ENCODE assay signal across 10 cellular contexts in the genomic region with DNA sequence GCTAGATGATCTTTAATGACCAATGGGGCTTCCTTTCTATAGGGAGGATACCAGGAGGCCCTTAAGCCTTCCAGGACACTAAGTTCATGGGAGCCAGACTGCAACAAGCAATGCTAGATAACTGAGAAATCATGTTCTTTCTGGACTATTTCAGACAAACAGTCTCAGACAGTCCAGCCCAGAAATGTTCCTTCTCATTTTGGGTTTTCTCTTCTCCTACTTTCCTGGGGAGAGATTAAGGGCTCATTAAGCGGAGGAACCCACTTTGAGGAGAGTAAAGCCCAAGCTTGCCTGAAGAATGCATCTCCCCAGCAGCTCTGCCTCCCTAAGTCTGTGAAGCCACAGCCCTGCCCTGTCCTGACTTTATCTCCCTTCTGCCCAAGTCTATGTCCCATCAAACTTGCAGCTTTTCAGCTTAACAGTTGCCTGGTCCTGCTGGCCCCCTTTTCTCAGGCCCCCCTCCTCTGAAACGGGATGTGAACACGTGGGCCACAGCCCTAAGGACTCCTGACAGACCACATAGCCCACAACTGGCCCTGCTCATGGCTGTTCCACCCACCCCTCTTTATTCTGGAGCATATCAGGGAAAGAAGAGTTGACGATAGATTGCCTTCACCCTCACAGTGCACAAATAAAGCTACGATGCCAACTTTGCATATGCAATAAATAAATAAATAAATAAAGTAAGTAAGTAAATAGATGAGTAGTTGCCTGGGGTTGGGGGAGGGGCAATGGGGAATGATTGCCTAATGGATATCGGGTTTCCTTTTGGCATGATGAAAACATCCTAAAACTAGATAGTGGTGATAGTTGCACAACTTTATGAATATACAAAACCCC.
DNase-seq lines count a peak whose midpoint lies in the region; ATAC-seq and TF ChIP-seq lines count a peak whose summit lies in the region.
"Had no signal": no experiment of that assay in that cellular context is flagged by ENCODE, and none has a peak within 500 bp of the region (broad histone marks: within the 10 kb centered on the region; RNA-seq: fewer than 3 reads in every experiment).

No MANE protein-coding gene starts in this region.

- H3K27me3 ChIP-seq in PC-9 (ENCODE audit: insufficient read depth, low read depth) (no peaks in the 10 kb centered on the region), prostate gland (replicated peaks; ENCODE audit: insufficient read depth) (no peaks in the 10 kb centered on the region)

- H3K36me3 ChIP-seq in PC-9 (ENCODE audit: low read depth), result no peaks in the 10 kb centered on the region
- no peaks in the 10 kb centered on the region for H3K36me3 ChIP-seq in prostate gland

- H3K36me3 Mint-ChIP-seq in Calu3 (ENCODE audit: insufficient read depth, unreplicated experiment), result no peaks in the 10 kb centered on the region
- H3K36me3 Mint-ChIP-seq: naive thymus-derived CD4-positive, alpha-beta T cell had no signal

- H3K27ac Mint-ChIP-seq in Calu3 (ENCODE audit: unreplicated experiment), result no peak overlapping the region
- H3K27ac Mint-ChIP-seq: stimulated activated naive CD8-positive, alpha-beta T cell treated with anti-CD3 and anti-CD28 coated beads, Interleukin-15, Interleukin-2, amounts not matched to agents 100 ng/mL and 50 ng/mL, for 24 hours had no signal

- H3K79me2 ChIP-seq in PC-9 (ENCODE audit: low read depth), result no peaks in the 10 kb centered on the region

- H3K4me3 ChIP-seq in PC-9, result no peak overlapping the region
- no peak overlapping the region for H3K4me3 ChIP-seq in fibroblast of mammary gland (ENCODE audit: control insufficient read depth, low read depth, low read length)
- H3K4me3 ChIP-seq in prostate gland, result no peak overlapping the region

- intact Hi-C loops in Calu3 (cut with micrococcal nuclease; ENCODE audit: unreplicated experiment) (no loop called here), PC-9 (cut with micrococcal nuclease; ENCODE audit: unreplicated experiment) (no loop called here), prostate gland (cut with DNase I) (no loop called here)

- no peak overlapping the region for H2AFZ ChIP-seq in PC-9

- H3K4me1 ChIP-seq in PC-9 (replicated peaks; ENCODE audit: insufficient read depth), result peaks cover 19% of the 10 kb centered on the region
- H3K4me1 ChIP-seq in prostate gland (replicated peaks), result peaks cover 9% of the 10 kb centered on the region

- peak overlapping the region; percentile 49; the same call in 1 of the 2 replicates for H3K4me2 ChIP-seq in PC-9

- peaks cover 15% of the 10 kb centered on the region for H3K4me1 Mint-ChIP-seq in Calu3 (ENCODE audit: low read depth, unreplicated experiment)

- no peak overlapping the region for H3K27ac ChIP-seq in PC-9
- peak overlapping the region; percentile 9 to 28 for H3K27ac ChIP-seq in prostate gland

- no peaks in the 10 kb centered on the region for H3K9me2 ChIP-seq in PC-9 (ENCODE audit: insufficient read depth)

- POLR2A ChIA-PET in PC-9 (lab: Charles Lee; ENCODE audit: unreplicated experiment), result no interaction called here

- H3K27me3 Mint-ChIP-seq in Calu3 (ENCODE audit: unreplicated experiment), result no peaks in the 10 kb centered on the region
- H3K27me3 Mint-ChIP-seq: naive thymus-derived CD4-positive, alpha-beta T cell; stimulated activated naive CD8-positive, alpha-beta T cell treated with anti-CD3 and anti-CD28 coated beads, Interleukin-15, Interleukin-2, amounts not matched to agents 100 ng/mL and 50 ng/mL, for 24 hours had no signal

- TF ChIP-seq CTCF in Calu3 (IDR thresholded peaks at IDR 0.05; ENCODE audit: unreplicated experiment) (no peak), PC-9 (conservative IDR thresholded peaks at IDR 0.05) (no peak), fibroblast of mammary gland (conservative IDR thresholded peaks at IDR 0.05; ENCODE audit: control insufficient read depth, insufficient read depth, low read depth, low read length) (no peak), prostate gland (IDR thresholded peaks at IDR 0.05) (no peak)

- DNase-seq in Calu3 (peak; percentile 55), PC-9 (peak; percentile 20 to 52), fibroblast of mammary gland (ENCODE audit: low read depth) (peak; percentile 89), prostate gland (ENCODE audit: low spot score) (peak; percentile 32), NOMO-1 (lab: John Stamatoyannopoulos, UW; ENCODE audit: unreplicated experiment in 2 of 2) (no peak), NCI-H2029 treated with DMSO at 0.1 percent for 48 hours (lab: John Stamatoyannopoulos, UW) (no peak)
- DNase-seq: naive thymus-derived CD4-positive, alpha-beta T cell had no signal

- no peak overlapping the region for H3K4me3 Mint-ChIP-seq in Calu3 (ENCODE audit: low read depth, unreplicated experiment)
- H3K4me3 Mint-ChIP-seq: naive thymus-derived CD4-positive, alpha-beta T cell; stimulated activated naive CD8-positive, alpha-beta T cell treated with anti-CD3 and anti-CD28 coated beads, Interleukin-15, Interleukin-2, amounts not matched to agents 100 ng/mL and 50 ng/mL, for 24 hours had no signal

- no peaks in the 10 kb centered on the region for H4K20me1 ChIP-seq in PC-9 (ENCODE audit: insufficient read depth)

- no peaks in the 10 kb centered on the region for H3K9me3 Mint-ChIP-seq in Calu3 (ENCODE audit: low read depth, unreplicated experiment)

- CTCF ChIA-PET in Calu3 (lab: Charles Lee) (interaction anchor here (0.8 to 1.2 kb wide), 3 partner anchors 15 to 134 kb away, joined by 3 read pairs; no protein-coding TSS in a partner anchor), PC-9 (lab: Charles Lee) (no interaction called here)

- no peak for TF ChIP-seq POLR2A in prostate gland (IDR thresholded peaks at IDR 0.05)

- H3F3A ChIP-seq in PC-9 (ENCODE audit: insufficient read depth, low read depth), result peaks cover 17% of the 10 kb centered on the region; the same call in 1 of the 2 replicates

- 44% methylated on average over 6 of the region's 6 CpGs for WGBS in prostate gland

- BruUV-seq in Calu3 (replicated peaks; lab: Mats Ljungman, UMichigan) (no TSS peak), PC-9 (replicated peaks; lab: Mats Ljungman, UMichigan) (no TSS peak)

- H3K9me3 ChIP-seq in PC-9 (ENCODE audit: insufficient read depth, low read depth) (no peaks in the 10 kb centered on the region), prostate gland (no peaks in the 10 kb centered on the region)

- ATAC-seq in GM21381 (IDR thresholded peaks at IDR 0.05; ENCODE audit: unreplicated experiment), result no peak
- ATAC-seq in HG03521 (IDR thresholded peaks at IDR 0.05; ENCODE audit: unreplicated experiment), result no peak
- ATAC-seq: naive thymus-derived CD4-positive, alpha-beta T cell had no signal

Comparison
In these comparisons a context has a peak if more than half of its experiments do, and no peak if none do; other contexts are left out.
1. DNase-seq: peak in Calu3 (single experiment), PC-9 (2 of 2), fibroblast of mammary gland (single experiment) and prostate gland (single experiment); none in NOMO-1 (0 of 2) and NCI-H2029 treated with DMSO at 0.1 percent for 48 hours (single experiment).